20 cellular contexts compared by ENCODE assay signal in the genomic region with DNA sequence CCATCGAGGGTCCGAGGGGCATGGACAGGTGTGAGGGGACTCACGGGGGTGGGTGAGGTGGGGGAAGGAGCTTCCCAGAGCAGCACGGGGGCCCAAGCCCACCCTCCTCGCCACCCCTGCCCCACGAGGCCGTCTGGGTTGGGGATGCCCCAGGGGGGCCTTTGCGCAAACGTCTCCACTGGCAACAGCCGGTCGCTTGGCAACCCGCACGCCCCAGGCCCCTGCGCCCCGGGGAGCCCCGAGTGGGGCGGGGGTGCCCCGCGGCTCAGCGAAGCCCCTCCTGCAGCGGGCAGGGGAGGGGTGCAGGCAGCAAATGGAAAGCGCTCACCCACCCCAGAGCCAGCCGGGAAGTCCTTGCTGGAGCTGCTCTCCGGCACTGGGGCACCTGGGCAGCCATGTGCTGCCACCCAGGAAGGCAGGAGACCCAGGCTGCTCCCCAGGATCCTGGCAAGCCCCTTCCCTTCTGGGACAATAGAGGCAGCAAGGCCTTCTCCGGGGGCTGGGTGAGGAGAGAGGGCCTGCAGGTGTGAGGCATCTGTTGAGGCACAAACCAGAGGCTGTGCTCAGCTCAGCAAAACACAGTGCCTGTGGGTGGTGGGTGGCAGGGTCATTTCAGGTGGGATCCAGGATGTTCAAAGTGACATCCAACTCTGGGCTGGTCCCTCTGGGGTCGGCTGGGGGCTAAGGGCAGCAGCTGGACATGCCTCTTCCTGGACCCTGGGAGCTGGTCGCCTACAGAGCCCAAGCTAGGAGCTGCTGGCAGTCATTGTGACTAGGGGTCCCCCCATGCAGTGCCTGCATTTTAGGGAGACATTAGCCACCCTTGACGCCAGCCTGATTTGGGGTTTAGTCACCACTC.
A peak's percentile ranks its signal among the peaks of the same experiment; 100 is the strongest.
DNase-seq lines count a peak whose midpoint lies in the region; ATAC-seq and TF ChIP-seq lines count a peak whose summit lies in the region.
"Had no signal": no experiment of that assay in that cellular context is flagged by ENCODE, and none has a peak within 500 bp of the region (broad histone marks: within the 10 kb centered on the region; RNA-seq: fewer than 3 reads in every experiment).

No MANE protein-coding gene starts in this region.

- H3K27ac Mint-ChIP-seq in activated T-cell treated with anti-CD3 and anti-CD28 coated beads, Interleukin-2, amount 50 U/mL, for 24 hours = no peak overlapping the region
- H3K27ac Mint-ChIP-seq in activated naive CD4-positive, alpha-beta T cell treated with anti-CD3 and anti-CD28 coated beads, Interleukin-2, amount 50 U/mL, for 72 hours = no peak overlapping the region
- H3K27ac Mint-ChIP-seq: activated CD4-positive, alpha-beta memory T cell treated with anti-CD3 and anti-CD28 coated beads for 36 hours; B cell; natural killer cell treated with Interleukin-12 subunit alpha and Interleukin-12 subunit beta and Interleukin-15 and Interleukin-18, amount 100 ng/mL, for 72 hours; T-helper 2 cell treated with Interferon-gamma antibody and Interleukin-4, amounts not matched to agents 5 μg/mL and 100 μg/mL, for 36 hours had no signal

- H3K9ac ChIP-seq in SK-N-MC (ENCODE audit: insufficient read length) = peak overlapping the region; percentile 19
- H3K9ac ChIP-seq: parathyroid adenoma had no signal

- H3K9me3 ChIP-seq in SK-N-MC (ENCODE audit: low read depth, low read length) (no peaks in the 10 kb centered on the region), suprapubic skin (no peaks in the 10 kb centered on the region)
- H3K9me3 ChIP-seq: right lobe of liver, tibial artery had no signal

- H3K27me3 Mint-ChIP-seq in activated T-cell treated with anti-CD3 and anti-CD28 coated beads, Interleukin-2, amount 50 U/mL, for 24 hours = peaks cover 38% of the 10 kb centered on the region

- 27% methylated on average over 6 of the region's 28 CpGs for WGBS in suprapubic skin

- no peaks in the 10 kb centered on the region for H3K4me1 Mint-ChIP-seq in activated T-cell treated with anti-CD3 and anti-CD28 coated beads, Interleukin-2, amount 50 U/mL, for 24 hours (ENCODE audit: low read depth)

- no peak overlapping the region for H3K4me3 Mint-ChIP-seq in activated T-cell treated with anti-CD3 and anti-CD28 coated beads, Interleukin-2, amount 50 U/mL, for 24 hours
- H3K4me3 Mint-ChIP-seq: activated CD4-positive, alpha-beta memory T cell treated with anti-CD3 and anti-CD28 coated beads for 36 hours; B cell; natural killer cell treated with Interleukin-12 subunit alpha and Interleukin-12 subunit beta and Interleukin-15 and Interleukin-18, amount 100 ng/mL, for 72 hours; T-helper 2 cell treated with Interferon-gamma antibody and Interleukin-4, amounts not matched to agents 5 μg/mL and 100 μg/mL, for 36 hours had no signal

- DNase-seq in NCI-H146 (lab: John Stamatoyannopoulos, UW) (peak; percentile 35), NCI-H146 treated with DMSO at 0.1 percent for 48 hours (lab: John Stamatoyannopoulos, UW; ENCODE audit: unreplicated experiment) (no peak), SK-N-MC (ENCODE audit: low read depth, low spot score) (no peak), suprapubic skin (ENCODE audit: low spot score in 2 of 2) (no peak)
- DNase-seq in stimulated activated CD4-positive, alpha-beta T cell treated with anti-CD3 and anti-CD28 coated beads, Interleukin-4, amount 100 ng/mL, for 1 hour = no peak
- no peak for DNase-seq in activated T-cell treated with anti-CD3 and anti-CD28 coated beads, Interleukin-2, amount 50 U/mL, for 24 hours
- no peak for DNase-seq in activated naive CD4-positive, alpha-beta T cell treated with anti-CD3 and anti-CD28 coated beads, Interleukin-2, amount 50 U/mL, for 72 hours (ENCODE audit: low spot score in 2 of 2)
- DNase-seq: activated CD4-positive, alpha-beta memory T cell treated with anti-CD3 and anti-CD28 coated beads for 36 hours; activated effector memory CD4-positive, alpha-beta T cell treated with anti-CD3 and anti-CD28 coated beads, Interleukin-2, amount 50 U/mL, for 16 hours; DND-41; NCI-H1105; NCI-H2107; NCI-H524 had no signal

- peak overlapping the region; percentile 19; the same call in 1 of the 2 replicates for H3K27ac ChIP-seq in SK-N-MC
- H3K27ac ChIP-seq in layer of hippocampus (ENCODE audit: low read depth, low read length) = peak overlapping the region; percentile 92
- no peak overlapping the region for H3K27ac ChIP-seq in suprapubic skin
- H3K27ac ChIP-seq: parathyroid adenoma, right lobe of liver, tibial artery had no signal

- no peaks in the 10 kb centered on the region for H3K36me3 Mint-ChIP-seq in activated T-cell treated with anti-CD3 and anti-CD28 coated beads, Interleukin-2, amount 50 U/mL, for 24 hours (ENCODE audit: low read depth)
- no peaks in the 10 kb centered on the region for H3K36me3 Mint-ChIP-seq in activated naive CD4-positive, alpha-beta T cell treated with anti-CD3 and anti-CD28 coated beads, Interleukin-2, amount 50 U/mL, for 72 hours
- H3K36me3 Mint-ChIP-seq: activated CD4-positive, alpha-beta memory T cell treated with anti-CD3 and anti-CD28 coated beads for 36 hours; natural killer cell treated with Interleukin-12 subunit alpha and Interleukin-12 subunit beta and Interleukin-15 and Interleukin-18, amount 100 ng/mL, for 72 hours had no signal

- H3K36me3 ChIP-seq in SK-N-MC (ENCODE audit: insufficient read depth, low read length) (no peaks in the 10 kb centered on the region), suprapubic skin (no peaks in the 10 kb centered on the region)
- H3K36me3 ChIP-seq: right lobe of liver, tibial artery had no signal

- no peak for TF ChIP-seq EP300 in suprapubic skin (IDR thresholded peaks at IDR 0.05)

- no peak for TF ChIP-seq CTCF in suprapubic skin (IDR thresholded peaks at IDR 0.05)

- H3K4me3 ChIP-seq in SK-N-MC (peak overlapping the region; percentile 50), suprapubic skin (peak overlapping the region; percentile 15)
- H3K4me3 ChIP-seq: right lobe of liver, tibial artery had no signal

- ATAC-seq in activated naive CD4-positive, alpha-beta T cell treated with anti-CD3 and anti-CD28 coated beads, Interleukin-2, amount 50 U/mL, for 72 hours = no peak
- ATAC-seq: natural killer cell treated with Interleukin-12 subunit alpha and Interleukin-12 subunit beta and Interleukin-15 and Interleukin-18, amount 100 ng/mL, for 72 hours had no signal

- no peak for TF ChIP-seq POLR2A in suprapubic skin (IDR thresholded peaks at IDR 0.05)

- H3K27me3 ChIP-seq in layer of hippocampus (ENCODE audit: control insufficient read depth, insufficient read depth, low read length) (no peaks in the 10 kb centered on the region), suprapubic skin (peaks cover 57% of the 10 kb centered on the region)
- H3K27me3 ChIP-seq: right lobe of liver had no signal

- H3K9me3 Mint-ChIP-seq in activated T-cell treated with anti-CD3 and anti-CD28 coated beads, Interleukin-2, amount 50 U/mL, for 24 hours = no peaks in the 10 kb centered on the region
- H3K9me3 Mint-ChIP-seq in activated naive CD4-positive, alpha-beta T cell treated with anti-CD3 and anti-CD28 coated beads, Interleukin-2, amount 50 U/mL, for 72 hours = no peaks in the 10 kb centered on the region
- H3K9me3 Mint-ChIP-seq: activated CD4-positive, alpha-beta memory T cell treated with anti-CD3 and anti-CD28 coated beads for 36 hours; natural killer cell treated with Interleukin-12 subunit alpha and Interleukin-12 subunit beta and Interleukin-15 and Interleukin-18, amount 100 ng/mL, for 72 hours; T-helper 2 cell treated with Interferon-gamma antibody and Interleukin-4, amounts not matched to agents 5 μg/mL and 100 μg/mL, for 36 hours had no signal

- peaks cover 30% of the 10 kb centered on the region for H3K4me1 ChIP-seq in suprapubic skin
- H3K4me1 ChIP-seq: parathyroid adenoma had no signal
